In genomic region chr1:1400576-1401456, GRCh38 we compare ENCODE assay signal across 9 cellular contexts. TPM values are rescaled to one million over a fixed set of nuclear protein-coding genes. Genes with fewer than 3 reads are reported as not detected.
DNase-seq lines count a peak whose midpoint lies in the region; ATAC-seq and TF ChIP-seq lines count a peak whose summit lies in the region.
"Had no signal": no experiment of that assay in that cellular context is flagged by ENCODE, and none has a peak within 500 bp of the region (broad histone marks: within the 10 kb centered on the region; RNA-seq: fewer than 3 reads in every experiment).

No MANE protein-coding gene starts in this region.

- H3K36me3 Mint-ChIP-seq in mesothelial cell of epicardium, result peaks cover 21% of the 10 kb centered on the region

- TF ChIP-seq POLR2A in body of pancreas (IDR thresholded peaks at IDR 0.05), result no peak

- POLR2A ChIA-PET in AG04449 (lab: Yijun Ruan, JAX), result interaction anchor here (1.0 to 8.1 kb wide), 3 partner anchors 22 to 53 kb away, joined by 7 to 36 read pairs (median 9); partner anchors contain the start of gene AURKAIP1

- peaks cover 44% of the 10 kb centered on the region for H3K4me1 ChIP-seq in body of pancreas
- peaks cover 5% of the 10 kb centered on the region for H3K4me1 ChIP-seq in foreskin keratinocyte

- 55 to 74% methylated on average over 14 to 22 of the region's 22 CpGs for WGBS in body of pancreas, 2 donors

- ATAC-seq in body of pancreas (no peak), GM21619 (IDR thresholded peaks at IDR 0.05; ENCODE audit: unreplicated experiment) (no peak), foreskin keratinocyte (no peak), HG03025 (IDR thresholded peaks at IDR 0.05; ENCODE audit: low FRiP score, unreplicated experiment) (no peak)

- H3K27ac ChIP-seq in HL-60 (replicated peaks) (peak overlapping the region; percentile 91), body of pancreas (peak overlapping the region in 3 of 4 donors; percentile 54 to 85 (median 83)), foreskin keratinocyte (no peak overlapping the region)

- no peaks in the 10 kb centered on the region for H3K9me3 ChIP-seq in body of pancreas

- H3K4me3 ChIP-seq in AG04449 (ENCODE audit: low read depth, low read length) (peak overlapping the region; percentile 98), HL-60 (replicated peaks; ENCODE audit: insufficient read depth, low read length) (peak overlapping the region; percentile 86), body of pancreas (no peak overlapping the region)

- H3K36me3 ChIP-seq in body of pancreas (replicated peaks in 1 of 2; ENCODE audit: insufficient read depth in 1 of 2, low read depth in 2 of 2), result peaks cover 0 to 5% of the 10 kb centered on the region in 2 donors

- H3K27me3 Mint-ChIP-seq in mesothelial cell of epicardium (ENCODE audit: low read depth), result no peaks in the 10 kb centered on the region

- intact Hi-C loops in body of pancreas (cut with DNase I), result loop anchor here (5.0 kb wide), 1 partner anchor 36 kb away; the partner anchor contains the start of gene VWA1

- H3K9me3 Mint-ChIP-seq in mesothelial cell of epicardium, result no peaks in the 10 kb centered on the region

- H3K4me1 Mint-ChIP-seq in mesothelial cell of epicardium, result peaks cover 26% of the 10 kb centered on the region

- peak overlapping the region; percentile 66 for H3K27ac Mint-ChIP-seq in mesothelial cell of epicardium

- peak overlapping the region; percentile 89 for H3K4me3 Mint-ChIP-seq in mesothelial cell of epicardium

- CTCF ChIA-PET in AG04449 (lab: Yijun Ruan, JAX), result interaction anchor here (1.0 to 5.9 kb wide), 7 partner anchors 13 to 104 kb away, joined by 3 to 66 read pairs (median 13); no protein-coding TSS in a partner anchor

- H3K27me3 ChIP-seq in HL-60 (ENCODE audit: insufficient read depth, poor library complexity, severe bottlenecking) (no peaks in the 10 kb centered on the region), body of pancreas (no peaks in the 10 kb centered on the region), foreskin keratinocyte (no peaks in the 10 kb centered on the region)

- TF ChIP-seq CTCF in AG04449 (IDR thresholded peaks at IDR 0.05; ENCODE audit: insufficient read depth, low read length, missing control alignments) (no peak), HL-60 (IDR thresholded peaks at IDR 0.05; ENCODE audit: insufficient read depth, low read length) (no peak), body of pancreas (IDR thresholded peaks at IDR 0.05) (no peak), mesothelial cell of epicardium (IDR thresholded peaks at IDR 0.05; ENCODE audit: unreplicated experiment) (no peak), foreskin keratinocyte (conservative IDR thresholded peaks at IDR 0.05) (no peak)

- DNase-seq in AG04449 (ENCODE audit: low read depth, low spot score) (no peak), HL-60 (ENCODE audit: low read depth in 1 of 2, low spot score in 1 of 2) (no peak), body of pancreas (no peak), mesothelial cell of epicardium (ENCODE audit: low spot score in 2 of 2, unreplicated experiment in 2 of 2) (no peak), medulla oblongata (ENCODE audit: extremely low spot score) (no peak), foreskin keratinocyte (no peak)
- DNase-seq: NCI-H1092 had no signal

RNA-seq across cellular contexts. Expression of gene CCNL2, which starts 1.7 kb away (rescaled TPM):
- 100 to 1,000 TPM; 225 to 246 TPM for total RNA-seq in body of pancreas
- total RNA-seq in mesothelial cell of epicardium, result 396 to 423 TPM (median 405 TPM) in 3 replicates
- 68.6 and 76.6 TPM in 2 replicates for total RNA-seq in foreskin keratinocyte
- 47.1 and 47.7 TPM in 2 replicates for polyA plus RNA-seq in foreskin keratinocyte

RNA-seq across cellular contexts. Expression of gene MRPL20, which starts 6.3 kb away (rescaled TPM):
- total RNA-seq in body of pancreas (10 to 100 TPM; 72.8 to 85.9 TPM), mesothelial cell of epicardium (87.9 to 98.2 TPM (median 94.7 TPM) in 3 replicates), foreskin keratinocyte (126 and 150 TPM in 2 replicates)
- 198 and 221 TPM in 2 replicates for polyA plus RNA-seq in foreskin keratinocyte

RNA-seq across cellular contexts. Expression of gene ANKRD65, which starts 20.3 kb away (rescaled TPM):
- total RNA-seq in body of pancreas, result 10 to 100 TPM; 11.2 to 15.5 TPM
- total RNA-seq in mesothelial cell of epicardium, result 10.9 to 12.3 TPM (median 11.3 TPM) in 3 replicates
- total RNA-seq in foreskin keratinocyte, result 11.6 and 12.5 TPM in 2 replicates
- polyA plus RNA-seq in foreskin keratinocyte, result 14.6 and 16.6 TPM in 2 replicates

RNA-seq across cellular contexts. Expression of gene AURKAIP1, which starts 25.8 kb away (rescaled TPM):
- total RNA-seq in body of pancreas (10 to 100 TPM; 79.4 to 93.7 TPM), mesothelial cell of epicardium (75.5 to 78.6 TPM (median 78.3 TPM) in 3 replicates), foreskin keratinocyte (136 and 158 TPM in 2 replicates)
- 256 and 267 TPM in 2 replicates for polyA plus RNA-seq in foreskin keratinocyte

RNA-seq across cellular contexts. Expression of gene VWA1, which starts 34.7 kb away (rescaled TPM):
- 10 to 100 TPM; 47.1 to 55.5 TPM for total RNA-seq in body of pancreas
- total RNA-seq in mesothelial cell of epicardium, result 57.0 to 59.1 TPM (median 57.7 TPM) in 3 replicates
- 15.0 and 17.5 TPM in 2 replicates for total RNA-seq in foreskin keratinocyte
- 29.1 and 34.9 TPM in 2 replicates for polyA plus RNA-seq in foreskin keratinocyte

Comparison
In these comparisons a context has a peak if more than half of its experiments do, and no peak if none do; other contexts are left out.
1. H3K4me3 ChIP-seq: peak in AG04449 (single experiment) and HL-60 (single experiment); none in body of pancreas (0 of 2).